Comparison of ENCODE assay signal across 8 cellular contexts in genomic region chr2:36246320-36246990, GRCh38.
DNase-seq lines count a peak whose midpoint lies in the region; ATAC-seq, FAIRE-seq and TF ChIP-seq lines count a peak whose summit lies in the region.

No MANE protein-coding gene starts in this region.

- H3K27me3 ChIP-seq in body of pancreas, result no peaks in the 10 kb centered on the region

- H3K36me3 ChIP-seq in body of pancreas (replicated peaks in 1 of 2; ENCODE audit: insufficient read depth in 1 of 2, low read depth in 2 of 2), result no peaks in the 10 kb centered on the region

- peak overlapping the region; percentile 63 for H3K4me3 Mint-ChIP-seq in activated naive CD8-positive, alpha-beta T cell treated with anti-CD3 and anti-CD28 coated beads, Interleukin-2, amount 50 U/mL, for 24 hours
- H3K4me3 Mint-ChIP-seq in CD14-positive monocyte, result peak overlapping the region in 1 of 2 donors; percentile 22

- H3K36me3 Mint-ChIP-seq in activated naive CD8-positive, alpha-beta T cell treated with anti-CD3 and anti-CD28 coated beads, Interleukin-2, amount 50 U/mL, for 24 hours (ENCODE audit: low read depth), result peaks cover 11% of the 10 kb centered on the region
- no peaks in the 10 kb centered on the region for H3K36me3 Mint-ChIP-seq in CD14-positive monocyte

- H3K27ac Mint-ChIP-seq in activated naive CD8-positive, alpha-beta T cell treated with anti-CD3 and anti-CD28 coated beads, Interleukin-2, amount 50 U/mL, for 24 hours, result peak overlapping the region; percentile 96
- H3K27ac Mint-ChIP-seq in CD14-positive monocyte, result no peak overlapping the region

- TF ChIP-seq CTCF in CD14-positive monocyte (IDR thresholded peaks at IDR 0.05) (no peak), body of pancreas (IDR thresholded peaks at IDR 0.05) (no peak)

- intact Hi-C loops in CD14-positive monocyte (cut with micrococcal nuclease) (no loop called here), body of pancreas (cut with DNase I) (no loop called here)

- H3K4me3 ChIP-seq in body of pancreas, result no peak overlapping the region

- ATAC-seq in GM21381 (IDR thresholded peaks at IDR 0.05; ENCODE audit: unreplicated experiment), result peak; percentile 81
- peak; percentile 80 for ATAC-seq in HG03457 (IDR thresholded peaks at IDR 0.05; ENCODE audit: unreplicated experiment)
- ATAC-seq in activated naive CD8-positive, alpha-beta T cell treated with anti-CD3 and anti-CD28 coated beads, Interleukin-2, amount 50 U/mL, for 24 hours, result peak; percentile 87
- no peak for ATAC-seq in body of pancreas

- H3K4me1 Mint-ChIP-seq in activated naive CD8-positive, alpha-beta T cell treated with anti-CD3 and anti-CD28 coated beads, Interleukin-2, amount 50 U/mL, for 24 hours, result peaks cover 74% of the 10 kb centered on the region
- peaks cover 14% of the 10 kb centered on the region for H3K4me1 Mint-ChIP-seq in CD14-positive monocyte

- TF ChIP-seq POLR2A in GM12891 (IDR thresholded peaks at IDR 0.05; ENCODE audit: low read depth, low read length) (no peak), body of pancreas (IDR thresholded peaks at IDR 0.05) (no peak)

- H3K4me1 ChIP-seq in body of pancreas, result no peaks in the 10 kb centered on the region

- FAIRE-seq in GM12891 (lab: Jason Lieb, UNC), result peak; percentile 47

- H3K27ac ChIP-seq in body of pancreas, result no peak overlapping the region

- no peaks in the 10 kb centered on the region for H3K9me3 ChIP-seq in body of pancreas

- WGBS in body of pancreas, 2 donors, result 23 to 26% methylated on average over 2 of the region's 2 CpGs

- no peak for DNase-seq in GM12891 (ENCODE audit: insufficient read length, low spot score)
- DNase-seq in activated naive CD8-positive, alpha-beta T cell treated with anti-CD3 and anti-CD28 coated beads, Interleukin-2, amount 50 U/mL, for 24 hours, result no peak
- no peak for DNase-seq in NCI-H524 (lab: John Stamatoyannopoulos, UW)
- no peak for DNase-seq in CD14-positive monocyte (ENCODE audit: low spot score)
- no peak for DNase-seq in D341Med (ENCODE audit: low spot score)
- no peak for DNase-seq in body of pancreas

- peaks cover 4% of the 10 kb centered on the region for H3K27me3 Mint-ChIP-seq in activated naive CD8-positive, alpha-beta T cell treated with anti-CD3 and anti-CD28 coated beads, Interleukin-2, amount 50 U/mL, for 24 hours
- peaks cover 6 to 18% (median 18%) of the 10 kb centered on the region in 3 donors for H3K27me3 Mint-ChIP-seq in CD14-positive monocyte (ENCODE audit: low read depth in 3 of 3)

- H3K9me3 Mint-ChIP-seq in activated naive CD8-positive, alpha-beta T cell treated with anti-CD3 and anti-CD28 coated beads, Interleukin-2, amount 50 U/mL, for 24 hours, result peaks cover 11% of the 10 kb centered on the region
- peaks cover 0 to 4% (median 0%) of the 10 kb centered on the region in 7 donors for H3K9me3 Mint-ChIP-seq in CD14-positive monocyte

TF ChIP-seq in GM12891, 5 proteins besides CTCF, POLR2A, EP300 and RAD21:
- TF ChIP-seq POU2F2 (IDR thresholded peaks at IDR 0.05; ENCODE audit: low read depth, low read length) (no peak), SPI1 (IDR thresholded peaks at IDR 0.05; ENCODE audit: low read depth, low read length) (peak; percentile 50; the same call in 1 of the 2 replicates)
TF ChIP-seq in GM12891: peak in this region for 1.
